Comparison of ENCODE assay signal across 1 cellular context in genomic region chr6:31308050-31308844, GRCh38.
TF ChIP-seq lines count a peak whose summit lies in the region.

No MANE protein-coding gene starts in this region.

TF ChIP-seq in GM23338, 12 proteins besides CTCF, POLR2A, EP300 and RAD21 (continued from another document):
- TF ChIP-seq ZNF462 (CRISPR knock-in tag; IDR thresholded peaks at IDR 0.05): no peak
TF ChIP-seq in GM23338: peak in this region for 1.
